ENCODE assay signal across 8 cellular contexts in the genomic region with DNA sequence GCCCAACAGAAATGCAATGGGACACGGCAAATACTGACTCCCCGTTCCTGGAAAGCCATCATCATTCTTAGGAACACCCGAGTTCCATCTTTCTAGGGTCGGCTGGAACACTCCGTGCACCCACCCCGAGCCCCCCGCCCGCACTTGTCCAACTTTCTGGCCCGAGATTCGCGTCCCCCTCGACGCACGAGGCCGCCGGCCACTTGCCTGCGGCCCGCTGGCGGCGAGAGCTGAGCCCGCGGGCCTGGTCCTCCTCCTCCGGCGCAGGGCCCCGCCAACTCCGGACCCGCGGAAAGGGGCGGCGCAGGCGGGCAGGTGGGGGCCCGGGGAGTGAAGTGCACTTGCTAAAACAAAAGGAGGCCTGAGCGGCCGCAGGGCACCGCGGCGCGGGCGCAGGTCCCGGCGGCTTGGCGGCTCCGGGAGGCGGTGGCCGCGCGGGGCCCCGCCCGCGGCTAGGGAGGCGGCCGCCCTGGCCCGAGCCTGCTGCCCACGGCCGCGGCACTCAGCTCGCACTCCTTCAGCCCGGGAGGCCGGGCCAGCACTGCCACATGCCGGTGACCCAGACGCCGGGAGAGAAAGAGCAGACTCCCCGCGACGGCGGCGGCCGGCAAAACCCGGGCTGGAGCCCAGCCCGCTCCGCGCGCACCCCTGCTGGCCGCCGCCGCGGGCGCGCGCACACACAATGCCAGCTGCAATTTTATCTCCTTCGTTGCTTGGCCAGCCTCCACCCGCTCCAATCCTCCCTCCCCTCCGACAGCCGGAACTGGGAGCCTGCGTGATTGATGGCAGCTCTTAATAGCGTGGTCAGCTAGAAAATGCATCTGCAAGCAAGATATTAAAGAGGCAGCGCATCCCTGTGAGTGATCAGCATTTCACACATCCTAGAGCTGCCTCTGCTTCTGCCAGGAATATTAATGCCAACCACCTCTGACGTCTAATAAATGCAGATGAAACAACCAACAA.
DNase-seq lines count a peak whose midpoint lies in the region; ATAC-seq lines count a peak whose summit lies in the region.

No MANE protein-coding gene starts in this region.

- DNase-seq in Ammon's horn (ENCODE audit: low spot score) (peak; percentile 94), NCI-H510A (lab: John Stamatoyannopoulos, UW) (peak; percentile 100), left kidney (ENCODE audit: low read depth, low spot score) (peak; percentile 98)
- DNase-seq in activated CD4-positive, alpha-beta T cell treated with anti-CD3 and anti-CD28 coated beads for 4 hours = peak; percentile 21 to 35
- DNase-seq in stimulated activated CD4-positive, alpha-beta T cell treated with anti-CD3 and anti-CD28 coated beads, Interleukin-1b, Interleukin-23, amount 100 ng/mL, for 48 hours = peak; percentile 67

- H3K36me3 Mint-ChIP-seq in dendritic cell treated with granulocyte-macrophage colony-stimulating factor and Interleukin-4, amounts not matched to agents 40 ng/mL and 50 ng/mL, for 4 days (ENCODE audit: low read depth) = peaks cover 10% of the 10 kb centered on the region

- peak overlapping the region; percentile 76 for H3K4me3 Mint-ChIP-seq in dendritic cell treated with granulocyte-macrophage colony-stimulating factor and Interleukin-4, amounts not matched to agents 40 ng/mL and 50 ng/mL, for 4 days

- intact Hi-C loops in dendritic cell treated with granulocyte-macrophage colony-stimulating factor and Interleukin-4, amounts not matched to agents 40 ng/mL and 50 ng/mL, for 4 days (cut with micrococcal nuclease) = loop anchor here (1.0 to 10.0 kb wide), 2 partner anchors 9 to 278 kb away; no protein-coding TSS in a partner anchor

- H3K9me3 Mint-ChIP-seq in dendritic cell treated with granulocyte-macrophage colony-stimulating factor and Interleukin-4, amounts not matched to agents 40 ng/mL and 50 ng/mL, for 4 days = no peaks in the 10 kb centered on the region

- peak overlapping the region; percentile 80 for H3K27ac Mint-ChIP-seq in dendritic cell treated with granulocyte-macrophage colony-stimulating factor and Interleukin-4, amounts not matched to agents 40 ng/mL and 50 ng/mL, for 4 days

- H3K27me3 Mint-ChIP-seq in dendritic cell treated with granulocyte-macrophage colony-stimulating factor and Interleukin-4, amounts not matched to agents 40 ng/mL and 50 ng/mL, for 4 days = peaks cover 3% of the 10 kb centered on the region

- ATAC-seq in GM19043 (IDR thresholded peaks at IDR 0.05; ENCODE audit: low read depth, unreplicated experiment) = peak; percentile 57
- peak; percentile 73 for ATAC-seq in HG03354 (IDR thresholded peaks at IDR 0.05; ENCODE audit: poor library complexity, severe bottlenecking, unreplicated experiment)

- H3K4me1 Mint-ChIP-seq in dendritic cell treated with granulocyte-macrophage colony-stimulating factor and Interleukin-4, amounts not matched to agents 40 ng/mL and 50 ng/mL, for 4 days (ENCODE audit: low read depth) = peaks cover 27% of the 10 kb centered on the region

Comparison
In these comparisons a context has a peak if more than half of its experiments do, and no peak if none do; other contexts are left out.
1. Peak in every context shown above with its lines: DNase-seq and ATAC-seq.
2. DNase-seq: peak in every context shown above with its lines; median percentile 100 in NCI-H510A; 98 in left kidney; 94 in Ammon's horn; 67 in stimulated activated CD4-positive, alpha-beta T cell treated with anti-CD3 and anti-CD28 coated beads, Interleukin-1b, Interleukin-23, amount 100 ng/mL, for 48 hours; 28 in activated CD4-positive, alpha-beta T cell treated with anti-CD3 and anti-CD28 coated beads for 4 hours.